ENCODE assay signal across 11 cellular contexts in genomic region chr20:17896771-17897369, GRCh38.
DNase-seq lines count a peak whose midpoint lies in the region; ATAC-seq and TF ChIP-seq lines count a peak whose summit lies in the region.
"Had no signal": no experiment of that assay in that cellular context is flagged by ENCODE, and none has a peak within 500 bp of the region (broad histone marks: within the 10 kb centered on the region; RNA-seq: fewer than 3 reads in every experiment).

No MANE protein-coding gene starts in this region.

- no peaks in the 10 kb centered on the region for H3K9me3 Mint-ChIP-seq in T-helper 2 cell treated with Interferon-gamma antibody and Interleukin-4, amounts not matched to agents 5 μg/mL and 100 μg/mL, for 36 hours
- H3K9me3 Mint-ChIP-seq in Calu3 (ENCODE audit: low read depth, unreplicated experiment) = no peaks in the 10 kb centered on the region
- H3K9me3 Mint-ChIP-seq: naive thymus-derived CD4-positive, alpha-beta T cell had no signal

- H3K27ac Mint-ChIP-seq in T-helper 2 cell treated with Interferon-gamma antibody and Interleukin-4, amounts not matched to agents 5 μg/mL and 100 μg/mL, for 36 hours = no peak overlapping the region
- no peak overlapping the region for H3K27ac Mint-ChIP-seq in Calu3 (ENCODE audit: unreplicated experiment)

- H3K4me3 Mint-ChIP-seq in T-helper 2 cell treated with Interferon-gamma antibody and Interleukin-4, amounts not matched to agents 5 μg/mL and 100 μg/mL, for 36 hours = no peak overlapping the region
- no peak overlapping the region for H3K4me3 Mint-ChIP-seq in Calu3 (ENCODE audit: low read depth, unreplicated experiment)

- peak; percentile 12 for DNase-seq in T-helper 2 cell treated with Interferon-gamma antibody and Interleukin-4, amounts not matched to agents 5 μg/mL and 100 μg/mL, for 36 hours (ENCODE audit: low spot score)
- DNase-seq in T-helper 2 cell = no peak
- no peak for DNase-seq in left ventricle myocardium inferior
- DNase-seq in HUDEP-2 (lab: John Stamatoyannopoulos, UW; ENCODE audit: unreplicated experiment in 76 of 76) = no peak
- no peak for DNase-seq in Calu3
- DNase-seq in NAMALWA (ENCODE audit: low spot score) = no peak
- DNase-seq: activated CD4-positive, alpha-beta T cell treated with anti-CD3 and anti-CD28 coated beads for 48 hours; naive thymus-derived CD4-positive, alpha-beta T cell had no signal

- no peaks in the 10 kb centered on the region for H3K27me3 ChIP-seq in left ventricle myocardium inferior (ENCODE audit: low read depth)
- no peaks in the 10 kb centered on the region for H3K27me3 ChIP-seq in subcutaneous abdominal adipose tissue (ENCODE audit: control insufficient read depth in 5 of 5, insufficient read depth in 4 of 5, low read length in 5 of 5)

- H3K36me3 Mint-ChIP-seq in T-helper 2 cell treated with Interferon-gamma antibody and Interleukin-4, amounts not matched to agents 5 μg/mL and 100 μg/mL, for 36 hours (ENCODE audit: low read depth) = no peaks in the 10 kb centered on the region
- H3K36me3 Mint-ChIP-seq in Calu3 (ENCODE audit: insufficient read depth, unreplicated experiment) = no peaks in the 10 kb centered on the region
- H3K36me3 Mint-ChIP-seq: naive thymus-derived CD4-positive, alpha-beta T cell had no signal

- CTCF ChIA-PET in Calu3 (lab: Charles Lee) = no interaction called here

- intact Hi-C loops in left ventricle myocardium inferior (cut with micrococcal nuclease) (loop anchor here (10.0 kb wide), 2 partner anchors 222 to 362 kb away; partner anchors contain the start of gene BFSP1), Calu3 (cut with micrococcal nuclease; ENCODE audit: unreplicated experiment) (loop anchor here (10.0 kb wide), 1 partner anchor 212 kb away; the partner anchor contains the start of gene RRBP1)

- ATAC-seq in HG03354 (IDR thresholded peaks at IDR 0.05; ENCODE audit: poor library complexity, severe bottlenecking, unreplicated experiment) = peak; percentile 47
- ATAC-seq: naive thymus-derived CD4-positive, alpha-beta T cell had no signal

- H3K27ac ChIP-seq in left ventricle myocardium inferior (replicated peaks) (peak overlapping the region; percentile 91), subcutaneous abdominal adipose tissue (ENCODE audit: low read depth, low read length) (peak overlapping the region; percentile 65)
- H3K27ac ChIP-seq: A549 had no signal

- BruUV-seq in Calu3 (replicated peaks; lab: Mats Ljungman, UMichigan) = no TSS peak

- peaks cover 38% of the 10 kb centered on the region for H3K27me3 Mint-ChIP-seq in T-helper 2 cell treated with Interferon-gamma antibody and Interleukin-4, amounts not matched to agents 5 μg/mL and 100 μg/mL, for 36 hours (ENCODE audit: low read depth)
- H3K27me3 Mint-ChIP-seq in Calu3 (ENCODE audit: unreplicated experiment) = no peaks in the 10 kb centered on the region

- H3K4me3 ChIP-seq in left ventricle myocardium inferior (no peak overlapping the region), subcutaneous abdominal adipose tissue (ENCODE audit: low read depth in 1 of 5, low read length in 5 of 5) (no peak overlapping the region)
- H3K4me3 ChIP-seq: A549 had no signal

- peaks cover 24% of the 10 kb centered on the region for H3K4me1 Mint-ChIP-seq in T-helper 2 cell treated with Interferon-gamma antibody and Interleukin-4, amounts not matched to agents 5 μg/mL and 100 μg/mL, for 36 hours (ENCODE audit: low read depth)
- no peaks in the 10 kb centered on the region for H3K4me1 Mint-ChIP-seq in Calu3 (ENCODE audit: low read depth, unreplicated experiment)

- TF ChIP-seq CTCF in left ventricle myocardium inferior (IDR thresholded peaks at IDR 0.05; ENCODE audit: borderline replicate concordance) (no peak), Calu3 (IDR thresholded peaks at IDR 0.05; ENCODE audit: unreplicated experiment) (no peak)

- no peak overlapping the region for H3K9ac ChIP-seq in subcutaneous abdominal adipose tissue (ENCODE audit: low read length in 5 of 5)

- H3K36me3 ChIP-seq in left ventricle myocardium inferior (no peaks in the 10 kb centered on the region), subcutaneous abdominal adipose tissue (ENCODE audit: control insufficient read depth in 5 of 5, insufficient read depth in 5 of 5, low read length in 5 of 5) (no peaks in the 10 kb centered on the region)

- H3K9me3 ChIP-seq in left ventricle myocardium inferior (replicated peaks) (peaks cover 6% of the 10 kb centered on the region), subcutaneous abdominal adipose tissue (ENCODE audit: control insufficient read depth in 5 of 5, low read length in 5 of 5) (peaks cover 0 to 3% (median 0%) of the 10 kb centered on the region in 5 donors)
- H3K9me3 ChIP-seq: A549 had no signal

- peaks cover 56% of the 10 kb centered on the region for H3K4me1 ChIP-seq in left ventricle myocardium inferior
- H3K4me1 ChIP-seq in subcutaneous abdominal adipose tissue (ENCODE audit: control insufficient read depth in 5 of 5, insufficient read depth in 5 of 5, low read length in 5 of 5) = peaks cover 3 to 39% (median 28%) of the 10 kb centered on the region in 5 donors
